In genomic region chr1:46717654-46718053, GRCh38 we compare ENCODE assay signal across 8 cellular contexts. TPM values are rescaled to one million over a fixed set of nuclear protein-coding genes. Genes with fewer than 3 reads are reported as not detected.
A peak's percentile ranks its signal among the peaks of the same experiment; 100 is the strongest.
DNase-seq lines count a peak whose midpoint lies in the region; ATAC-seq and TF ChIP-seq lines count a peak whose summit lies in the region.

No MANE protein-coding gene starts in this region.

- no peaks in the 10 kb centered on the region for H3K9me3 Mint-ChIP-seq in T-helper 2 cell treated with Interferon-gamma antibody and Interleukin-4, amounts not matched to agents 5 μg/mL and 100 μg/mL, for 36 hours
- H3K9me3 Mint-ChIP-seq in WTC11, result no peaks in the 10 kb centered on the region
- H3K9me3 Mint-ChIP-seq in stimulated activated naive B cell treated with anti-CD40 and anti-IgM and Interleukin-4, amounts not matched to agents 10 μg/mL and 1 μg/mL and 100 μg/mL, for 72 hours, result no peaks in the 10 kb centered on the region

- H3K36me3 ChIP-seq in hepatocyte (replicated peaks; ENCODE audit: insufficient read depth, low read depth), result no peaks in the 10 kb centered on the region

- H3K4me3 Mint-ChIP-seq in T-helper 2 cell treated with Interferon-gamma antibody and Interleukin-4, amounts not matched to agents 5 μg/mL and 100 μg/mL, for 36 hours, result peak overlapping the region; percentile 98
- peak overlapping the region; percentile 95 for H3K4me3 Mint-ChIP-seq in WTC11
- H3K4me3 Mint-ChIP-seq in stimulated activated naive B cell treated with anti-CD40 and anti-IgM and Interleukin-4, amounts not matched to agents 10 μg/mL and 1 μg/mL and 100 μg/mL, for 72 hours, result peak overlapping the region; percentile 95 to 97

- H3K27ac ChIP-seq in hepatocyte, result no peak overlapping the region

- H3K4me3 ChIP-seq in hepatocyte, result peak overlapping the region; percentile 99

- 76% methylated on average over 9 of the region's 9 CpGs for WGBS in hepatocyte (ENCODE audit: low lambda C conversion rate, missing lambda C conversion rate)

- no peaks in the 10 kb centered on the region for H3K9me2 ChIP-seq in hepatocyte (replicated peaks; ENCODE audit: insufficient read depth)

- H3K79me2 ChIP-seq in hepatocyte, result peaks cover 33% of the 10 kb centered on the region

- peaks cover 32% of the 10 kb centered on the region for H3K36me3 Mint-ChIP-seq in T-helper 2 cell treated with Interferon-gamma antibody and Interleukin-4, amounts not matched to agents 5 μg/mL and 100 μg/mL, for 36 hours (ENCODE audit: low read depth)
- H3K36me3 Mint-ChIP-seq in WTC11, result peaks cover 21% of the 10 kb centered on the region
- peaks cover 13 to 34% of the 10 kb centered on the region in 2 donors for H3K36me3 Mint-ChIP-seq in stimulated activated naive B cell treated with anti-CD40 and anti-IgM and Interleukin-4, amounts not matched to agents 10 μg/mL and 1 μg/mL and 100 μg/mL, for 72 hours

- H3K4me1 Mint-ChIP-seq in T-helper 2 cell treated with Interferon-gamma antibody and Interleukin-4, amounts not matched to agents 5 μg/mL and 100 μg/mL, for 36 hours (ENCODE audit: low read depth), result peaks cover 39% of the 10 kb centered on the region
- H3K4me1 Mint-ChIP-seq in WTC11, result peaks cover 23% of the 10 kb centered on the region
- peaks cover 24 to 40% of the 10 kb centered on the region in 2 donors for H3K4me1 Mint-ChIP-seq in stimulated activated naive B cell treated with anti-CD40 and anti-IgM and Interleukin-4, amounts not matched to agents 10 μg/mL and 1 μg/mL and 100 μg/mL, for 72 hours

- H3K4me1 ChIP-seq in hepatocyte (ENCODE audit: insufficient read depth), result peaks cover 20% of the 10 kb centered on the region

- ATAC-seq in WTC11, result no peak
- no peak for ATAC-seq in stimulated activated naive B cell treated with anti-CD40 and anti-IgM and Interleukin-4, amounts not matched to agents 10 μg/mL and 1 μg/mL and 100 μg/mL, for 72 hours (replicated peaks)
- ATAC-seq in GM19452 (IDR thresholded peaks at IDR 0.05; ENCODE audit: unreplicated experiment), result no peak
- ATAC-seq in GM18511 (IDR thresholded peaks at IDR 0.05; ENCODE audit: unreplicated experiment), result no peak

- H3K27ac Mint-ChIP-seq in T-helper 2 cell treated with Interferon-gamma antibody and Interleukin-4, amounts not matched to agents 5 μg/mL and 100 μg/mL, for 36 hours, result peak overlapping the region; percentile 90
- peak overlapping the region; percentile 35 for H3K27ac Mint-ChIP-seq in WTC11
- H3K27ac Mint-ChIP-seq in stimulated activated naive B cell treated with anti-CD40 and anti-IgM and Interleukin-4, amounts not matched to agents 10 μg/mL and 1 μg/mL and 100 μg/mL, for 72 hours, result peak overlapping the region; percentile 97

- H3K4me2 ChIP-seq in hepatocyte, result peak overlapping the region; percentile 98

- H3K9me3 ChIP-seq in hepatocyte (ENCODE audit: low read depth), result no peaks in the 10 kb centered on the region

- no peaks in the 10 kb centered on the region for H3K27me3 Mint-ChIP-seq in T-helper 2 cell treated with Interferon-gamma antibody and Interleukin-4, amounts not matched to agents 5 μg/mL and 100 μg/mL, for 36 hours (ENCODE audit: low read depth)
- H3K27me3 Mint-ChIP-seq in WTC11 (ENCODE audit: low read depth), result no peaks in the 10 kb centered on the region
- H3K27me3 Mint-ChIP-seq in stimulated activated naive B cell treated with anti-CD40 and anti-IgM and Interleukin-4, amounts not matched to agents 10 μg/mL and 1 μg/mL and 100 μg/mL, for 72 hours, result peaks cover 0 to 9% of the 10 kb centered on the region in 2 donors

- peaks cover 17% of the 10 kb centered on the region for H4K20me1 ChIP-seq in hepatocyte (ENCODE audit: insufficient read depth, poor library complexity, severe bottlenecking)

- POLR2A ChIA-PET in WTC11 (lab: Charles Lee), result no interaction called here

- no peak for DNase-seq in T-helper 2 cell treated with Interferon-gamma antibody and Interleukin-4, amounts not matched to agents 5 μg/mL and 100 μg/mL, for 36 hours (ENCODE audit: low spot score)
- no peak for DNase-seq in T-helper 2 cell
- no peak for DNase-seq in WTC11 (ENCODE audit: low spot score)
- DNase-seq in hepatocyte (ENCODE audit: low spot score), result no peak
- no peak for DNase-seq in stimulated activated naive B cell treated with anti-CD40 and anti-IgM and Interleukin-4, amounts not matched to agents 10 μg/mL and 1 μg/mL and 100 μg/mL, for 72 hours
- DNase-seq in NCI-H774 (lab: John Stamatoyannopoulos, UW), result no peak

- no peaks in the 10 kb centered on the region for H3K27me3 ChIP-seq in hepatocyte

- H2AFZ ChIP-seq in hepatocyte, result no peak overlapping the region

- CTCF ChIA-PET in WTC11 (lab: Charles Lee), result interaction anchor here (1.8 to 2.6 kb wide), 2 partner anchors 95 to 97 kb away, joined by 4 to 7 read pairs; no protein-coding TSS in a partner anchor

- TF ChIP-seq CTCF in WTC11 (IDR thresholded peaks at IDR 0.05) (no peak), hepatocyte (IDR thresholded peaks at IDR 0.05; ENCODE audit: poor library complexity) (no peak)

TF ChIP-seq in WTC11, 78 proteins besides CTCF, POLR2A, EP300 and RAD21:
- TF ChIP-seq, protein P1, sequence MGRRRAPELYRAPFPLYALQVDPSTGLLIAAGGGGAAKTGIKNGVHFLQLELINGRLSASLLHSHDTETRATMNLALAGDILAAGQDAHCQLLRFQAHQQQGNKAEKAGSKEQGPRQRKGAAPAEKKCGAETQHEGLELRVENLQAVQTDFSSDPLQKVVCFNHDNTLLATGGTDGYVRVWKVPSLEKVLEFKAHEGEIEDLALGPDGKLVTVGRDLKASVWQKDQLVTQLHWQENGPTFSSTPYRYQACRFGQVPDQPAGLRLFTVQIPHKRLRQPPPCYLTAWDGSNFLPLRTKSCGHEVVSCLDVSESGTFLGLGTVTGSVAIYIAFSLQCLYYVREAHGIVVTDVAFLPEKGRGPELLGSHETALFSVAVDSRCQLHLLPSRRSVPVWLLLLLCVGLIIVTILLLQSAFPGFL (CRISPR knock-in tag; IDR thresholded peaks at IDR 0.05; ENCODE audit: borderline replicate concordance), result no peak
- no peak for TF ChIP-seq ZNF263 (CRISPR knock-in tag; IDR thresholded peaks at IDR 0.05; ENCODE audit: low read depth)
- TF ChIP-seq, protein P2, sequence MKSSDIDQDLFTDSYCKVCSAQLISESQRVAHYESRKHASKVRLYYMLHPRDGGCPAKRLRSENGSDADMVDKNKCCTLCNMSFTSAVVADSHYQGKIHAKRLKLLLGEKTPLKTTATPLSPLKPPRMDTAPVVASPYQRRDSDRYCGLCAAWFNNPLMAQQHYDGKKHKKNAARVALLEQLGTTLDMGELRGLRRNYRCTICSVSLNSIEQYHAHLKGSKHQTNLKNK (CRISPR knock-in tag; IDR thresholded peaks at IDR 0.05), result no peak
- no peak for TF ChIP-seq ZBTB21 (CRISPR knock-in tag; IDR thresholded peaks at IDR 0.05; ENCODE audit: borderline replicate concordance)
- TF ChIP-seq TEAD4 (CRISPR knock-in tag; IDR thresholded peaks at IDR 0.05), result no peak
- TF ChIP-seq FOXP1 (CRISPR knock-in tag; IDR thresholded peaks at IDR 0.05; ENCODE audit: borderline replicate concordance), result no peak
- no peak for TF ChIP-seq ZNF317 (CRISPR knock-in tag; IDR thresholded peaks at IDR 0.05; ENCODE audit: borderline replicate concordance, low read depth)
- no peak for TF ChIP-seq ZNF671 (CRISPR knock-in tag; IDR thresholded peaks at IDR 0.05)
- TF ChIP-seq SMAD3 (CRISPR knock-in tag; IDR thresholded peaks at IDR 0.05; ENCODE audit: borderline replicate concordance), result no peak
- no peak for TF ChIP-seq CBFB (CRISPR knock-in tag; IDR thresholded peaks at IDR 0.05; ENCODE audit: low read depth)
- no peak for TF ChIP-seq CREB1 (CRISPR knock-in tag; IDR thresholded peaks at IDR 0.05)
- no peak for TF ChIP-seq MXD4 (CRISPR knock-in tag; IDR thresholded peaks at IDR 0.05; ENCODE audit: borderline replicate concordance)

RNA-seq across cellular contexts. Expression of gene EFCAB14, which starts 1.3 kb away (rescaled TPM):
- total RNA-seq in WTC11 (2021) (38.4 to 46.2 TPM (median 39.1 TPM) in 3 replicates), hepatocyte (76.3 and 79.3 TPM in 2 replicates)
- 28.3 and 38.5 TPM in 2 replicates for polyA plus RNA-seq in hepatocyte

RNA-seq across cellular contexts. Expression of gene TEX38, which starts 46.0 kb away (rescaled TPM):
- total RNA-seq in WTC11 (2021), result 0.17 to 0.21 TPM (median 0.18 TPM) in 3 replicates
- 0.16 TPM in 1 of 2 replicates, not detected in the other for total RNA-seq in hepatocyte
- polyA plus RNA-seq in hepatocyte, result 0.27 and 0.40 TPM in 2 replicates

RNA-seq across cellular contexts. Expression of gene ATPAF1, which starts 49.5 kb away (rescaled TPM):
- total RNA-seq in WTC11 (2021) (35.7 to 45.5 TPM (median 44.5 TPM) in 3 replicates), hepatocyte (57.5 and 58.4 TPM in 2 replicates)
- 59.3 and 63.2 TPM in 2 replicates for polyA plus RNA-seq in hepatocyte

Comparison
In these comparisons a context has a peak if more than half of its experiments do, and no peak if none do; other contexts are left out.
1. H3K27ac Mint-ChIP-seq: peak in every context shown above with its lines; median percentile 97 in stimulated activated naive B cell treated with anti-CD40 and anti-IgM and Interleukin-4, amounts not matched to agents 10 μg/mL and 1 μg/mL and 100 μg/mL, for 72 hours; 90 in T-helper 2 cell treated with Interferon-gamma antibody and Interleukin-4, amounts not matched to agents 5 μg/mL and 100 μg/mL, for 36 hours; 35 in WTC11.